ENCODE assay signal across 17 cellular contexts in genomic region chr18:39215920-39216319, GRCh38.
"Had no signal": no experiment of that assay in that cellular context is flagged by ENCODE, and none has a peak within 500 bp of the region (broad histone marks: within the 10 kb centered on the region; RNA-seq: fewer than 3 reads in every experiment).

No MANE protein-coding gene starts in this region.

- H3K4me3 ChIP-seq: coronary artery, esophagus squamous epithelium, gastroesophageal sphincter, right atrium auricular region, smooth muscle cell had no signal

- DNase-seq: effector memory CD8-positive, alpha-beta T cell; esophagus squamous epithelium; foreskin fibroblast; glutamatergic neuron; islet precursor cell; natural killer cell; posterior cingulate gyrus; stimulated activated CD4-positive, alpha-beta T cell treated with anti-CD3 and anti-CD28 coated beads, Interleukin-2, amount 100 ng/mL, for 48 hours; stimulated activated naive CD4-positive, alpha-beta T cell treated with Interleukin-2 at 50 U/mL for 16 hours; trophoblast cell had no signal

- H3K27me3 ChIP-seq: esophagus squamous epithelium, gastroesophageal sphincter, right atrium auricular region had no signal

- ATAC-seq: effector memory CD8-positive, alpha-beta T cell; gastroesophageal sphincter; left lobe of liver; natural killer cell had no signal

- H3K36me3 ChIP-seq: esophagus squamous epithelium, gastroesophageal sphincter, right atrium auricular region had no signal

- H3K36me3 Mint-ChIP-seq: mesothelial cell of epicardium, natural killer cell had no signal

- H3K9me3 ChIP-seq: esophagus squamous epithelium, gastroesophageal sphincter, right atrium auricular region had no signal

- H3K4me3 Mint-ChIP-seq: effector memory CD8-positive, alpha-beta T cell; mesothelial cell of epicardium; natural killer cell; neural crest cell had no signal

- H3K4me1 Mint-ChIP-seq: mesothelial cell of epicardium, natural killer cell, neural crest cell had no signal

- H3K27ac Mint-ChIP-seq: effector memory CD8-positive, alpha-beta T cell; mesothelial cell of epicardium; natural killer cell had no signal

- H3K27me3 Mint-ChIP-seq: effector memory CD8-positive, alpha-beta T cell had no signal
